In the genomic region with DNA sequence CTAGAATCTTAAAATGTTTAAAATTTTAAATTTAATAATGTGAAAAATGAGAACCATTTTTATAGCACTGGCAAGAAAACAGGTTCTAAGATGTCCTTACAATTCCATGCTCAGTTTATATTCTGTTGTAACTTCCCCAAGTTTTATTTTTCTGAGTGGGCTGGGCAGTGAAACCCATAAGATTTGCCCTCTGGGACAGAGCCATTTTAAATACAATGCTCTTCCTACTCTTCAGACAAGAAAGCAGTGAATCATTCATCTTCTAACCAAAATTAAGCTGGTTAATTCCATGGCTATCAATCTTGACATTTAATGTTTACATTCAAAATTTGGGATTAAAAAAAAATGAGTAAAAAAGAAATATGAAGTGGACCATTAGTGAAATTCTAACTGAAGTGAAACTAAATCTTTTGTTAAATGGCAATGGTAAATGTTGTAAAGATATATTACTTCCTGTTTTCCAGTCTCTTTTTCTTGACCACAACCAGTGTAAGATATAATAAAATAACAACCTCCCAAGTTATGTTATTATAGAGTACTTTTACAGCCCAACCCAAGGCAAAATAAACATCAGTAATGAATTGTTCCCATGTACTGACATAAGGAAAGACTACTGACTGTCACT, we compare ENCODE assay signal across 10 cellular contexts. TPM values are rescaled to one million over a fixed set of nuclear protein-coding genes. Genes with fewer than 3 reads are reported as not detected.
DNase-seq lines count a peak whose midpoint lies in the region; ATAC-seq, FAIRE-seq and TF ChIP-seq lines count a peak whose summit lies in the region.
"Had no signal": no experiment of that assay in that cellular context is flagged by ENCODE, and none has a peak within 500 bp of the region (broad histone marks: within the 10 kb centered on the region; RNA-seq: fewer than 3 reads in every experiment).

No MANE protein-coding gene starts in this region.

- H3K27ac ChIP-seq in VCaP = peak overlapping the region; percentile 54
- no peak overlapping the region for H3K27ac ChIP-seq in endodermal cell (ENCODE audit: low read depth, low read length)
- H3K27ac ChIP-seq: esophagus muscularis mucosa had no signal

- no peak overlapping the region for H3K4me3 ChIP-seq in endodermal cell (ENCODE audit: low read length)
- H3K4me3 ChIP-seq: esophagus muscularis mucosa had no signal

- FAIRE-seq in frontal cortex (lab: Jason Lieb, UNC) = no peak

- TF ChIP-seq CTCF in VCaP (conservative IDR thresholded peaks at IDR 0.05) (no peak), nephron (IDR thresholded peaks at IDR 0.05; ENCODE audit: unreplicated experiment in 3 of 3) (no peak), endodermal cell (conservative IDR thresholded peaks at IDR 0.05) (no peak)

- H3K27ac Mint-ChIP-seq in nephron (peak overlapping the region; percentile 83 to 92 (median 85)), endodermal cell (no peak overlapping the region)
- H3K27ac Mint-ChIP-seq: naive thymus-derived CD4-positive, alpha-beta T cell had no signal

- peaks cover 14% of the 10 kb centered on the region for H3K4me1 Mint-ChIP-seq in nephron
- peaks cover 34% of the 10 kb centered on the region for H3K4me1 Mint-ChIP-seq in endodermal cell

- no peak for DNase-seq in endodermal cell
- no peak for DNase-seq in NCI-H774 (lab: John Stamatoyannopoulos, UW)
- no peak for DNase-seq in frontal cortex (ENCODE audit: low spot score in 2 of 2)
- DNase-seq: naive thymus-derived CD4-positive, alpha-beta T cell had no signal

- H3K9ac ChIP-seq in endodermal cell (ENCODE audit: extremely low read depth, low read length, poor library complexity, severe bottlenecking) = no peak overlapping the region

- ATAC-seq in GM18909 (IDR thresholded peaks at IDR 0.05; ENCODE audit: poor library complexity, unreplicated experiment) = peak; percentile 42
- peak; percentile 49 for ATAC-seq in HG03066 (IDR thresholded peaks at IDR 0.05; ENCODE audit: low read depth, unreplicated experiment)
- no peak for ATAC-seq in GM19463 (IDR thresholded peaks at IDR 0.05; ENCODE audit: unreplicated experiment)
- ATAC-seq: naive thymus-derived CD4-positive, alpha-beta T cell had no signal

- no peaks in the 10 kb centered on the region for H3K9me3 ChIP-seq in endodermal cell (ENCODE audit: control insufficient read depth, low read length)
- H3K9me3 ChIP-seq: esophagus muscularis mucosa had no signal

- peak overlapping the region; percentile 24 to 45 (median 44) for H3K4me3 Mint-ChIP-seq in nephron
- no peak overlapping the region for H3K4me3 Mint-ChIP-seq in endodermal cell
- H3K4me3 Mint-ChIP-seq: naive thymus-derived CD4-positive, alpha-beta T cell had no signal

- no peaks in the 10 kb centered on the region for H3K36me3 ChIP-seq in endodermal cell (ENCODE audit: control insufficient read depth, insufficient read depth, low read length)
- H3K36me3 ChIP-seq: esophagus muscularis mucosa had no signal

- H3K27me3 Mint-ChIP-seq in nephron (ENCODE audit: low read depth) (peaks cover 3% of the 10 kb centered on the region), endodermal cell (ENCODE audit: insufficient read depth) (peaks cover 50% of the 10 kb centered on the region)

- no peaks in the 10 kb centered on the region for H3K36me3 Mint-ChIP-seq in nephron (ENCODE audit: low read depth)
- H3K36me3 Mint-ChIP-seq in endodermal cell (ENCODE audit: low read depth) = no peaks in the 10 kb centered on the region
- H3K36me3 Mint-ChIP-seq: naive thymus-derived CD4-positive, alpha-beta T cell had no signal

- peaks cover 47% of the 10 kb centered on the region for H3K27me3 ChIP-seq in endodermal cell (ENCODE audit: control insufficient read depth, insufficient read depth, low read length, poor library complexity, severe bottlenecking)
- H3K27me3 ChIP-seq: esophagus muscularis mucosa had no signal

- peaks cover 8% of the 10 kb centered on the region for H3K4me1 ChIP-seq in endodermal cell (ENCODE audit: control insufficient read depth, insufficient read depth, low read length)
- H3K4me1 ChIP-seq: esophagus muscularis mucosa had no signal

- no peaks in the 10 kb centered on the region for H3K9me3 Mint-ChIP-seq in nephron
- H3K9me3 Mint-ChIP-seq in endodermal cell = no peaks in the 10 kb centered on the region

RNA-seq across cellular contexts. Expression of gene PTPN13, which starts 37.2 kb away (rescaled TPM):
- total RNA-seq in endodermal cell (100 to 1,000 TPM; 130 to 238 TPM), frontal cortex (55.8 TPM)
- polyA plus RNA-seq in endodermal cell (2013, experiment 1 of 2) = 66.8 TPM
- polyA plus RNA-seq in endodermal cell (2013, experiment 2 of 2) = 65.2 TPM
- polyA plus RNA-seq: naive thymus-derived CD4-positive, alpha-beta T cell had no signal
